8 cellular contexts compared by ENCODE assay signal in genomic region chr16:29181930-29182411, GRCh38.
DNase-seq lines count a peak whose midpoint lies in the region; ATAC-seq, FAIRE-seq and TF ChIP-seq lines count a peak whose summit lies in the region.
"Not testable (repeated sequence)": the region's sequence is repeated elsewhere in the genome, so short reads cannot be mapped to it uniquely, and the experiment has no call there.

No MANE protein-coding gene starts in this region.

- not testable (repeated sequence) for H3K27ac ChIP-seq in A673 (ENCODE audit: low read depth, low read length, poor library complexity, severe bottlenecking); OCI-LY7 (ENCODE audit: low read depth, low read length, poor library complexity, severe bottlenecking); HepG2 (ENCODE audit: extremely low read length, insufficient read depth, low read length)

- CTCF ChIA-PET in A673 (lab: Charles Lee), result interaction anchor here (0.9 kb wide), 1 partner anchor 41 kb away, joined by 3 read pairs; no protein-coding TSS in a partner anchor
- CTCF ChIA-PET in OCI-LY7 (lab: Charles Lee; ENCODE audit: unreplicated experiment); HepG2 (lab: Yijun Ruan, JAX; ENCODE audit: low intra/inter-chr PET ratio, low total read pairs): not testable (repeated sequence)

- intact Hi-C loops in A673 (cut with micrococcal nuclease; ENCODE audit: unreplicated experiment); OCI-LY7 (cut with micrococcal nuclease; ENCODE audit: unreplicated experiment); HepG2 (cut with micrococcal nuclease; ENCODE audit: unreplicated experiment): not testable (repeated sequence)

- not testable (repeated sequence) for H2AFZ ChIP-seq in OCI-LY7 (ENCODE audit: low read length); HepG2 (ENCODE audit: low read length)

- in situ Hi-C loops in astrocyte of the spinal cord (cut with HindIII; ENCODE audit: low sequenced_read_pairs); HepG2 (cut with HindIII; ENCODE audit: extremely low pct_ligation_motif_present, low pct_unique_long_range_greater_than_20kb): not testable (repeated sequence)

- not testable (repeated sequence) for H3K4me1 ChIP-seq in A673 (ENCODE audit: insufficient read depth, low read length, poor library complexity, severe bottlenecking); OCI-LY7 (ENCODE audit: insufficient read depth, low read length, poor library complexity, severe bottlenecking)
- H3K4me1 ChIP-seq in HepG2 (ENCODE audit: insufficient read depth, low read length), result peaks cover 65% of the 10 kb centered on the region

- TF ChIP-seq POLR2A in HepG2 (IDR thresholded peaks at IDR 0.05; ENCODE audit: insufficient read depth in 1 of 2, low read depth in 2 of 2, low read length in 2 of 2), result not testable (repeated sequence)

- not testable (repeated sequence) for H3K27me3 ChIP-seq in A673 (replicated peaks; ENCODE audit: insufficient read depth, low read depth, low read length, poor library complexity); HepG2 (ENCODE audit: control insufficient read depth in 1 of 2, insufficient read depth in 2 of 2, low read length in 2 of 2)

- not testable (repeated sequence) for H3K36me3 ChIP-seq in A673 (ENCODE audit: insufficient read depth, low read length, poor library complexity, severe bottlenecking); OCI-LY7 (ENCODE audit: insufficient read depth, low read length); HepG2 (replicated peaks in 1 of 2; ENCODE audit: control insufficient read depth in 1 of 2, insufficient read depth in 2 of 2, low read length in 2 of 2)

- H3K9ac ChIP-seq in HepG2 (ENCODE audit: insufficient read depth, low read depth, low read length), result not testable (repeated sequence)

- 33% methylated on average over 16 of the region's 17 CpGs for WGBS in HepG2 (ENCODE audit: low lambda C conversion rate)

- H3K9me3 ChIP-seq in A673 (ENCODE audit: low read depth, low read length, poor library complexity, severe bottlenecking); OCI-LY7 (ENCODE audit: low read length); HepG2 (ENCODE audit: low read length): not testable (repeated sequence)

- not testable (repeated sequence) for H3K9me2 ChIP-seq in OCI-LY7 (ENCODE audit: insufficient read depth, low read length)

- not testable (repeated sequence) for BruUV-seq in A673 (replicated peaks; lab: Mats Ljungman, UMichigan); OCI-LY7 (replicated peaks; lab: Mats Ljungman, UMichigan); HepG2 (replicated peaks; lab: Mats Ljungman, UMichigan)

- not testable (repeated sequence) for H3K4me2 ChIP-seq in OCI-LY7 (ENCODE audit: low read length); HepG2 (ENCODE audit: low read depth, low read length)

- peak; percentile 76 for TF ChIP-seq RAD21 in HepG2 (CRISPR knock-in tag; IDR thresholded peaks at IDR 0.05)

- not testable (repeated sequence) for FAIRE-seq in HepG2 (lab: Jason Lieb, UNC)

- not testable (repeated sequence) for TF ChIP-seq EP300 in HepG2 (IDR thresholded peaks at IDR 0.05; ENCODE audit: low read depth in 2 of 2, low read length in 2 of 2); HepG2 (CRISPR knock-in tag; IDR thresholded peaks at IDR 0.05; ENCODE audit: borderline replicate concordance)

- not testable (repeated sequence) for H3K4me3 ChIP-seq in A673 (ENCODE audit: low read depth, low read length, poor library complexity, severe bottlenecking); OCI-LY7 (ENCODE audit: low read depth, low read length, poor library complexity, severe bottlenecking); astrocyte of the spinal cord (ENCODE audit: low read depth, low read length); fibroblast of pulmonary artery (replicated peaks; ENCODE audit: low read depth, low read length); HepG2 (replicated peaks in 1 of 3; ENCODE audit: insufficient read depth in 1 of 3, low read depth in 2 of 3, low read length in 3 of 3); retinal pigment epithelial cell (ENCODE audit: low read length)

- peak; percentile 36 for DNase-seq in A673 (ENCODE audit: low spot score)
- DNase-seq in OCI-LY7 (ENCODE audit: low spot score), result peak; percentile 36
- not testable (repeated sequence) for DNase-seq in astrocyte of the spinal cord (ENCODE audit: low read depth, low spot score); fibroblast of pulmonary artery (ENCODE audit: low read depth); retinal pigment epithelial cell (ENCODE audit: low read depth)
- peak; percentile 43 for DNase-seq in HepG2 (ENCODE audit: low spot score)

- H3K79me2 ChIP-seq in OCI-LY7 (ENCODE audit: insufficient read depth, low read depth, low read length); HepG2 (ENCODE audit: insufficient read depth, low read length): not testable (repeated sequence)

- H4K20me1 ChIP-seq in OCI-LY7 (ENCODE audit: insufficient read depth, low read length); HepG2 (ENCODE audit: insufficient read depth, low read length): not testable (repeated sequence)

- TF ChIP-seq CTCF in A673 (conservative IDR thresholded peaks at IDR 0.05; ENCODE audit: low read depth, low read length) (peak; percentile 63), GM12872 (IDR thresholded peaks at IDR 0.05; ENCODE audit: insufficient read depth, low read depth, low read length) (peak; percentile 66), LNCAP (IDR thresholded peaks at IDR 0.05) (peak; percentile 52; the same call in 1 of the 2 replicates), OCI-LY7 (conservative IDR thresholded peaks at IDR 0.05; ENCODE audit: low read length) (peak; percentile 73), astrocyte of the spinal cord (IDR thresholded peaks at IDR 0.05; ENCODE audit: low read depth, low read length) (peak; percentile 31), fibroblast of pulmonary artery (IDR thresholded peaks at IDR 0.05; ENCODE audit: low read length, missing control alignments) (peak; percentile 2), HepG2 (CRISPR knock-in tag; IDR thresholded peaks at IDR 0.05) (peak; percentile 74), retinal pigment epithelial cell (conservative IDR thresholded peaks at IDR 0.05; ENCODE audit: low read depth, low read length) (peak; percentile 22)

- peak; percentile 27 for ATAC-seq in HepG2

- POLR2A ChIA-PET in A673 (lab: Charles Lee; ENCODE audit: low non-redundant PET); OCI-LY7 (lab: Charles Lee); HepG2 (lab: Yijun Ruan, JAX): not testable (repeated sequence)

TF ChIP-seq in HepG2, 621 proteins besides CTCF, POLR2A, EP300 and RAD21 (continues in another document):
- TF ChIP-seq THAP7 (CRISPR knock-in tag; IDR thresholded peaks at IDR 0.05) (0 out of 2 replicates have a peak, but pooled peaks have one; percentile 42), TGIF2 (CRISPR knock-in tag; IDR thresholded peaks at IDR 0.05) (peak; percentile 50; the same call in 1 of the 2 replicates), ZNF232 (CRISPR knock-in tag; IDR thresholded peaks at IDR 0.05; ENCODE audit: borderline replicate concordance) (peak; percentile 27; the same call in 1 of the 2 replicates), SMC3 (IDR thresholded peaks at IDR 0.05; ENCODE audit: low read length) (peak; percentile 52), ZBTB4 (CRISPR knock-in tag; IDR thresholded peaks at IDR 0.05; ENCODE audit: borderline replicate concordance) (0 out of 2 replicates have a peak, but pooled peaks have one; percentile 17), ZFY (CRISPR knock-in tag; IDR thresholded peaks at IDR 0.05) (0 out of 2 replicates have a peak, but pooled peaks have one; percentile 19), SALL1 (CRISPR knock-in tag; IDR thresholded peaks at IDR 0.05) (peak; percentile 14; the same call in 1 of the 2 replicates), HIVEP1 (CRISPR knock-in tag; IDR thresholded peaks at IDR 0.05) (peak; percentile 33; the same call in 1 of the 2 replicates), NFKB2 (CRISPR knock-in tag; IDR thresholded peaks at IDR 0.05; ENCODE audit: borderline replicate concordance) (peak; percentile 22; the same call in 1 of the 2 replicates), STAG1 (CRISPR knock-in tag; IDR thresholded peaks at IDR 0.05) (peak; percentile 66)

Comparison
In these comparisons a context has a peak if more than half of its experiments do, and no peak if none do; other contexts are left out.
1. CTCF ChIP-seq: peak in every context shown above with its lines; median percentile 74 in HepG2; 73 in OCI-LY7; 66 in GM12872; 63 in A673; 52 in LNCAP; 31 in astrocyte of the spinal cord; 22 in retinal pigment epithelial cell; 2 in fibroblast of pulmonary artery.